In the genomic region with DNA sequence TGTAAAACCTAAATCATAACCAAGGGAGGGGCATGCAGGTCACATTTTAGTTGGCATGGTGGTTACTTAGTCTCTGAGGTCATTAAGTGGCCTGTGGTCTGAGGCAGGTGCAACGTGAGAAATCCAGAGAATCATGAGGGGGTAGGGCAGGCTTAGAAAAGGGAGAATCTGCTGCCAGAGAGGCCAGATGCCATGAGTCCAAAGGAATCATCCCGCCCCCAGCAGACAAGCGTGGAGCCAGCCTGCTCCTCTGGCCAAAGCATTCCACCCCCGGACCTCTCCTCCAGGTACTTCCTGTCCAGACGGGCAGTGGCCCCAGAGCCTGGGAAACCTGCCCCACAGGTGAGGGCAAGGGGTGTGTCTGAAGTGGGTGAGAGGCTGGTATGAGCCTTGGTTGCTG, we compare ENCODE assay signal across 20 cellular contexts.
A peak's percentile ranks its signal among the peaks of the same experiment; 100 is the strongest.
DNase-seq lines count a peak whose midpoint lies in the region; ATAC-seq and TF ChIP-seq lines count a peak whose summit lies in the region.
"Had no signal": no experiment of that assay in that cellular context is flagged by ENCODE, and none has a peak within 500 bp of the region (broad histone marks: within the 10 kb centered on the region; RNA-seq: fewer than 3 reads in every experiment).

No MANE protein-coding gene starts in this region.

- peaks cover 2% of the 10 kb centered on the region for H3K27me3 Mint-ChIP-seq in activated CD4-positive, alpha-beta T cell treated with anti-CD3 and anti-CD28 coated beads, Interleukin-2, amount 10 ng/mL, durations not matched to agents 24 days and 14 days
- H3K27me3 Mint-ChIP-seq in GM23338 (ENCODE audit: insufficient read depth, low read depth, poor library complexity): peaks cover 10% of the 10 kb centered on the region
- H3K27me3 Mint-ChIP-seq in activated naive CD4-positive, alpha-beta T cell treated with anti-CD3 and anti-CD28 coated beads, Interleukin-2, amount 10 ng/mL, durations not matched to agents 7 days and 5 days: peaks cover 17% of the 10 kb centered on the region

- H3K4me3 Mint-ChIP-seq in activated CD4-positive, alpha-beta T cell treated with anti-CD3 and anti-CD28 coated beads, Interleukin-2, amount 10 ng/mL, durations not matched to agents 24 days and 14 days: no peak overlapping the region
- H3K4me3 Mint-ChIP-seq in GM23338: no peak overlapping the region
- no peak overlapping the region for H3K4me3 Mint-ChIP-seq in activated naive CD4-positive, alpha-beta T cell treated with anti-CD3 and anti-CD28 coated beads, Interleukin-2, amount 10 ng/mL, durations not matched to agents 7 days and 5 days
- H3K4me3 Mint-ChIP-seq: endodermal cell had no signal

- H3K4me2 ChIP-seq in GM23338: no peak overlapping the region
- H3K4me2 ChIP-seq in osteoblast (ENCODE audit: insufficient read depth, low read length): peak overlapping the region; percentile 65
- H3K4me2 ChIP-seq: KMS-11 had no signal

- no peak overlapping the region for H2AFZ ChIP-seq in GM23338
- H2AFZ ChIP-seq in osteoblast (ENCODE audit: low read length): no peak overlapping the region
- H2AFZ ChIP-seq: parathyroid adenoma had no signal

- peak; percentile 45 for DNase-seq in activated CD4-positive, alpha-beta T cell treated with anti-CD3 and anti-CD28 coated beads, Interleukin-2, amount 10 ng/mL, durations not matched to agents 24 days and 14 days
- DNase-seq in activated CD4-positive, alpha-beta T cell treated with anti-CD3 and anti-CD28 coated beads, Interleukin-2, amount 50 U/mL, for 4 hours: no peak
- DNase-seq in GM23338 (ENCODE audit: low spot score): no peak
- no peak for DNase-seq in esophagus squamous epithelium (lab: John Stamatoyannopoulos, UW)
- DNase-seq in osteoblast (ENCODE audit: insufficient read length, low spot score, missing footprints): no peak
- no peak for DNase-seq in stimulated activated CD4-positive, alpha-beta T cell treated with anti-CD3 and anti-CD28 coated beads, Interleukin-12 subunit alpha, Interleukin-12 subunit beta, amount 100 ng/mL, for 4 hours
- no peak for DNase-seq in activated naive CD4-positive, alpha-beta T cell treated with anti-CD3 and anti-CD28 coated beads, Interleukin-2, amount 10 ng/mL, durations not matched to agents 7 days and 5 days
- DNase-seq in SKM-1 treated with dmso at 0.1 percent for 144 hours (lab: John Stamatoyannopoulos, UW; ENCODE audit: unreplicated experiment): no peak
- DNase-seq: 8988T; activated CD4-positive, alpha-beta T cell treated with anti-CD3 and anti-CD28 coated beads for 4 hours; caudate nucleus; endodermal cell; HCEC 1CT; NCI-H1105 treated with DMSO at 0.1 percent for 48 hours; NCI-H526; T-helper 9 cell; testis had no signal

- H3K27me3 ChIP-seq in GM23338 (ENCODE audit: insufficient read depth) (no peaks in the 10 kb centered on the region), esophagus squamous epithelium (no peaks in the 10 kb centered on the region), osteoblast (ENCODE audit: insufficient read depth, low read length) (no peaks in the 10 kb centered on the region)
- H3K27me3 ChIP-seq: testis had no signal

- TF ChIP-seq CTCF in GM23338 (conservative IDR thresholded peaks at IDR 0.05; ENCODE audit: low read depth in 2 of 2) (no peak), esophagus squamous epithelium (IDR thresholded peaks at IDR 0.05) (no peak), osteoblast (IDR thresholded peaks at IDR 0.05; ENCODE audit: extremely low read depth, low read depth, low read length) (no peak)

- peaks cover 6% of the 10 kb centered on the region for H3K9me3 Mint-ChIP-seq in activated CD4-positive, alpha-beta T cell treated with anti-CD3 and anti-CD28 coated beads, Interleukin-2, amount 10 ng/mL, durations not matched to agents 24 days and 14 days
- peaks cover 3% of the 10 kb centered on the region; the same call in 1 of the 3 replicates for H3K9me3 Mint-ChIP-seq in GM23338
- no peaks in the 10 kb centered on the region for H3K9me3 Mint-ChIP-seq in activated naive CD4-positive, alpha-beta T cell treated with anti-CD3 and anti-CD28 coated beads, Interleukin-2, amount 10 ng/mL, durations not matched to agents 7 days and 5 days
- H3K9me3 Mint-ChIP-seq: endodermal cell had no signal

- H3K9me2 ChIP-seq in GM23338 (ENCODE audit: insufficient read depth): no peaks in the 10 kb centered on the region

- H3F3A ChIP-seq in GM23338 (replicated peaks; ENCODE audit: low read depth): no peaks in the 10 kb centered on the region

- ATAC-seq in GM23338: no peak

- no peak for TF ChIP-seq POLR2A in esophagus squamous epithelium (IDR thresholded peaks at IDR 0.05)

- H3K27ac ChIP-seq in GM23338 (ENCODE audit: low read depth): no peak overlapping the region
- peak overlapping the region in 3 of 4 donors; percentile 13 to 57 (median 50) for H3K27ac ChIP-seq in esophagus squamous epithelium
- H3K27ac ChIP-seq in osteoblast (ENCODE audit: low read depth, low read length): peak overlapping the region; percentile 79
- H3K27ac ChIP-seq: KMS-11, parathyroid adenoma, testis had no signal

- H3K4me3 ChIP-seq in GM23338 (no peak overlapping the region), esophagus squamous epithelium (no peak overlapping the region), osteoblast (ENCODE audit: insufficient read depth, low read length) (no peak overlapping the region)
- H3K4me3 ChIP-seq: smooth muscle cell, testis had no signal

- no peaks in the 10 kb centered on the region for H3K36me3 Mint-ChIP-seq in activated CD4-positive, alpha-beta T cell treated with anti-CD3 and anti-CD28 coated beads, Interleukin-2, amount 10 ng/mL, durations not matched to agents 24 days and 14 days (ENCODE audit: low read depth)
- no peaks in the 10 kb centered on the region for H3K36me3 Mint-ChIP-seq in GM23338 (ENCODE audit: low read depth)
- no peaks in the 10 kb centered on the region for H3K36me3 Mint-ChIP-seq in activated naive CD4-positive, alpha-beta T cell treated with anti-CD3 and anti-CD28 coated beads, Interleukin-2, amount 10 ng/mL, durations not matched to agents 7 days and 5 days

- H3K36me3 ChIP-seq in GM23338 (ENCODE audit: insufficient read depth) (no peaks in the 10 kb centered on the region), esophagus squamous epithelium (no peaks in the 10 kb centered on the region), osteoblast (ENCODE audit: insufficient read depth, low read length) (no peaks in the 10 kb centered on the region)

- no peaks in the 10 kb centered on the region for H3K79me2 ChIP-seq in GM23338 (replicated peaks; ENCODE audit: insufficient read depth)
- H3K79me2 ChIP-seq in osteoblast (ENCODE audit: insufficient read depth, low read length): no peaks in the 10 kb centered on the region
- H3K79me2 ChIP-seq: parathyroid adenoma had no signal

- H3K27ac Mint-ChIP-seq in activated CD4-positive, alpha-beta T cell treated with anti-CD3 and anti-CD28 coated beads, Interleukin-2, amount 10 ng/mL, durations not matched to agents 24 days and 14 days: no peak overlapping the region
- peak overlapping the region; percentile 54; the same call in 1 of the 2 replicates for H3K27ac Mint-ChIP-seq in GM23338
- no peak overlapping the region for H3K27ac Mint-ChIP-seq in activated naive CD4-positive, alpha-beta T cell treated with anti-CD3 and anti-CD28 coated beads, Interleukin-2, amount 10 ng/mL, durations not matched to agents 7 days and 5 days
- H3K27ac Mint-ChIP-seq: endodermal cell had no signal

- H3K4me1 ChIP-seq in GM23338 (ENCODE audit: insufficient read depth): no peaks in the 10 kb centered on the region
- peaks cover 0 to 34% (median 12%) of the 10 kb centered on the region in 3 donors for H3K4me1 ChIP-seq in esophagus squamous epithelium
- H3K4me1 ChIP-seq in osteoblast (ENCODE audit: insufficient read depth, low read length): peaks cover 43% of the 10 kb centered on the region
- H3K4me1 ChIP-seq: parathyroid adenoma, testis had no signal

- intact Hi-C loops in activated CD4-positive, alpha-beta T cell treated with anti-CD3 and anti-CD28 coated beads, Interleukin-2, amount 10 ng/mL, durations not matched to agents 24 days and 14 days (cut with micrococcal nuclease): no loop called here
- intact Hi-C loops in esophagus squamous epithelium (cut with DNase I): no loop called here

- H3K4me1 Mint-ChIP-seq in activated CD4-positive, alpha-beta T cell treated with anti-CD3 and anti-CD28 coated beads, Interleukin-2, amount 10 ng/mL, durations not matched to agents 24 days and 14 days: peaks cover 9% of the 10 kb centered on the region
- H3K4me1 Mint-ChIP-seq in GM23338: peaks cover 14% of the 10 kb centered on the region
- H3K4me1 Mint-ChIP-seq in activated naive CD4-positive, alpha-beta T cell treated with anti-CD3 and anti-CD28 coated beads, Interleukin-2, amount 10 ng/mL, durations not matched to agents 7 days and 5 days: peaks cover 29% of the 10 kb centered on the region

- 75 to 79% methylated on average over 4 of the region's 5 CpGs for WGBS in esophagus squamous epithelium, 2 donors

- no peaks in the 10 kb centered on the region for H3K9me3 ChIP-seq in esophagus squamous epithelium
- H3K9me3 ChIP-seq in osteoblast (ENCODE audit: low read depth, low read length): no peaks in the 10 kb centered on the region
- H3K9me3 ChIP-seq: testis had no signal

- CTCF ChIA-PET in activated naive CD4-positive, alpha-beta T cell treated with anti-CD3 and anti-CD28 coated beads, Interleukin-2, amount 10 ng/mL, durations not matched to agents 7 days and 5 days (lab: Charles Lee): no interaction called here

- H4K20me1 ChIP-seq in GM23338 (replicated peaks; ENCODE audit: insufficient read depth) (no peaks in the 10 kb centered on the region), osteoblast (ENCODE audit: insufficient read depth, low read length) (no peaks in the 10 kb centered on the region)
